ENCODE assay signal across 9 cellular contexts in genomic region chr17:63275318-63275967, GRCh38.
A peak's percentile ranks its signal among the peaks of the same experiment; 100 is the strongest.
DNase-seq lines count a peak whose midpoint lies in the region; ATAC-seq and TF ChIP-seq lines count a peak whose summit lies in the region.
"Had no signal": no experiment of that assay in that cellular context is flagged by ENCODE, and none has a peak within 500 bp of the region (broad histone marks: within the 10 kb centered on the region; RNA-seq: fewer than 3 reads in every experiment).

No MANE protein-coding gene starts in this region.

- DNase-seq in BJ (ENCODE audit: low read depth) (peak; percentile 84), M059J (ENCODE audit: low read depth) (peak; percentile 97), mammary epithelial cell (peak; percentile 97), middle frontal gyrus (ENCODE audit: extremely low spot score, low spot score) (peak; percentile 29), cortex of kidney (lab: John Stamatoyannopoulos, UW) (no peak), NCI-H526 (lab: John Stamatoyannopoulos, UW) (no peak)
- DNase-seq: cerebellar nuclear complex had no signal

- 0% methylated on average over 1 of the region's 1 CpG for WGBS in mammary epithelial cell (ENCODE audit: low coverage, missing lambda C conversion rate)

- POLR2A ChIA-PET in BJ (lab: Charles Lee): interaction anchor here (0.5 to 0.6 kb wide), 2 partner anchors 24 to 260 kb away, joined by 3 to 5 read pairs; no protein-coding TSS in a partner anchor

- intact Hi-C loops in mammary epithelial cell (cut with micrococcal nuclease): no loop called here

- in situ Hi-C loops in mammary epithelial cell (cut with MboI; ENCODE audit: low sequenced_read_pairs in 2 of 2): no loop called here

- peaks cover 35% of the 10 kb centered on the region for H3K79me2 ChIP-seq in mammary epithelial cell (ENCODE audit: insufficient read depth, low read length)

- peaks cover 70% of the 10 kb centered on the region for H3K4me1 ChIP-seq in mammary epithelial cell (ENCODE audit: insufficient read depth, low read length)

- no TSS peak for BruUV-seq in mammary epithelial cell (replicated peaks; lab: Mats Ljungman, UMichigan)

- no peak overlapping the region for H3K9ac ChIP-seq in mammary epithelial cell (ENCODE audit: insufficient read depth, low read length)

- ATAC-seq in HG02623 (IDR thresholded peaks at IDR 0.05; ENCODE audit: unreplicated experiment): no peak
- no peak for ATAC-seq in HG03039 (IDR thresholded peaks at IDR 0.05; ENCODE audit: unreplicated experiment)

- H3K4me2 ChIP-seq in mammary epithelial cell (ENCODE audit: insufficient read depth, low read depth, low read length): peak overlapping the region; percentile 62

- H3K27me3 ChIP-seq in BJ (ENCODE audit: control insufficient read depth, insufficient read depth, low read length): no peaks in the 10 kb centered on the region
- H3K27me3 ChIP-seq in mammary epithelial cell (ENCODE audit: insufficient read depth, low read length): no peaks in the 10 kb centered on the region

- H2AFZ ChIP-seq in mammary epithelial cell (ENCODE audit: low read depth, low read length): no peak overlapping the region

- H3K27ac ChIP-seq in mammary epithelial cell (ENCODE audit: insufficient read depth, low read depth, low read length): peak overlapping the region; percentile 86

- H3K9me3 ChIP-seq in mammary epithelial cell (replicated peaks; ENCODE audit: insufficient read depth, low read length): no peaks in the 10 kb centered on the region

- no peak overlapping the region for H3K4me3 ChIP-seq in BJ (ENCODE audit: low read depth, low read length)
- H3K4me3 ChIP-seq in mammary epithelial cell (replicated peaks in 1 of 3; ENCODE audit: insufficient read depth in 1 of 3, low read depth in 2 of 3, low read length in 3 of 3): no peak overlapping the region

- H3K36me3 ChIP-seq in BJ (ENCODE audit: control insufficient read depth, insufficient read depth, low read length) (no peaks in the 10 kb centered on the region), mammary epithelial cell (ENCODE audit: insufficient read depth, low read length) (no peaks in the 10 kb centered on the region)

- no peaks in the 10 kb centered on the region for H4K20me1 ChIP-seq in mammary epithelial cell (ENCODE audit: insufficient read depth, low read length)

- dilution Hi-C loops in mammary epithelial cell (cut with HindIII; ENCODE audit: low sequenced_read_pairs): no loop called here

- CTCF ChIA-PET in BJ (lab: Yijun Ruan, JAX): interaction anchor here (0.6 to 1.6 kb wide), 2 partner anchors 108 to 132 kb away, joined by 4 read pairs; no protein-coding TSS in a partner anchor
- CTCF ChIA-PET in mammary epithelial cell (lab: Charles Lee; ENCODE audit: low non-redundant PET): no interaction called here

- TF ChIP-seq CTCF in BJ (IDR thresholded peaks at IDR 0.05; ENCODE audit: insufficient read depth, low read depth, low read length): no peak
- TF ChIP-seq CTCF in mammary epithelial cell (conservative IDR thresholded peaks at IDR 0.05 in 1 of 2, IDR thresholded peaks at IDR 0.05 in 1 of 2; ENCODE audit: extremely low read depth in 1 of 2, insufficient read depth in 1 of 2, low read depth in 1 of 2, low read length in 2 of 2): no peak

Comparison
In these comparisons a context has a peak if more than half of its experiments do, and no peak if none do; other contexts are left out.
1. DNase-seq: peak in BJ (single experiment), M059J (single experiment), mammary epithelial cell (single experiment) and middle frontal gyrus (single experiment); none in cortex of kidney (single experiment) and NCI-H526 (0 of 2).